Comparison of ENCODE assay signal across 8 cellular contexts in the genomic region with DNA sequence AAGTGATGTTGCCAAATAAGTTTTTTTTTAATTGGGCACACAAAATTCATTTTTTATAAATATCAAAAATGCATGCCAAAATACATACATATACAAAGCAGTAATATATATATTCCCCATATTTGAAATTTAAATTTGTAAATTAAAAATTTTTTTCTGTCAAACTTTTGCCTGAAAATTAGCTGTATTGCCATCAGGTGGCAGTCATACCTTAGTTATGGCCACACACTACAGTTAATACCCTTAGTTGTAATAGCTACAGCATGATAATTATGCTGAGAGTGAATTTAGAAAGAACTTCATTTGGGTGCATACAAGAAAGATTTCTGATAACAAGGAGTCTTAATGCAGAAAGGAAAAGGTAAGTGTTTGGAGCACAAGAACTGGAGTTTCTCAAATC.
DNase-seq lines count a peak whose midpoint lies in the region; ATAC-seq, FAIRE-seq and TF ChIP-seq lines count a peak whose summit lies in the region.

No MANE protein-coding gene starts in this region.

- peak; percentile 34 for TF ChIP-seq CTCF in epithelial cell of esophagus (IDR thresholded peaks at IDR 0.05; ENCODE audit: insufficient read depth, low read depth, low read length, missing control alignments)

- H3K36me3 Mint-ChIP-seq in T-helper 2 cell treated with Interferon-gamma antibody and Interleukin-4, amounts not matched to agents 5 μg/mL and 100 μg/mL, for 36 hours (ENCODE audit: low read depth), result no peaks in the 10 kb centered on the region

- peaks cover 3% of the 10 kb centered on the region for H3K4me1 Mint-ChIP-seq in T-helper 2 cell treated with Interferon-gamma antibody and Interleukin-4, amounts not matched to agents 5 μg/mL and 100 μg/mL, for 36 hours (ENCODE audit: low read depth)

- no peak overlapping the region for H3K27ac Mint-ChIP-seq in T-helper 2 cell treated with Interferon-gamma antibody and Interleukin-4, amounts not matched to agents 5 μg/mL and 100 μg/mL, for 36 hours

- no peak overlapping the region for H3K4me3 ChIP-seq in epithelial cell of esophagus (ENCODE audit: low read length)

- H3K4me3 Mint-ChIP-seq in T-helper 2 cell treated with Interferon-gamma antibody and Interleukin-4, amounts not matched to agents 5 μg/mL and 100 μg/mL, for 36 hours, result no peak overlapping the region

- ATAC-seq in GM19467 (IDR thresholded peaks at IDR 0.05; ENCODE audit: unreplicated experiment), result no peak

- no peak for FAIRE-seq in urothelium cell line (lab: Jason Lieb, UNC)

- H3K27me3 Mint-ChIP-seq in T-helper 2 cell treated with Interferon-gamma antibody and Interleukin-4, amounts not matched to agents 5 μg/mL and 100 μg/mL, for 36 hours (ENCODE audit: low read depth), result peaks cover 2% of the 10 kb centered on the region

- peak; percentile 4 for DNase-seq in stimulated activated CD4-positive, alpha-beta T cell treated with anti-CD3 and anti-CD28 coated beads, Interleukin-15, amount 100 ng/mL, for 24 hours
- DNase-seq in stimulated activated CD4-positive, alpha-beta T cell treated with anti-CD3 and anti-CD28 coated beads, Interleukin-1b, Interleukin-23, amount 100 ng/mL, for 48 hours, result no peak
- peak; percentile 44 for DNase-seq in NAMALWA (ENCODE audit: low spot score)
- DNase-seq in epithelial cell of esophagus (ENCODE audit: low read depth), result peak; percentile 6
- peak; percentile 5 for DNase-seq in urothelium cell line (ENCODE audit: low spot score)
- no peak for DNase-seq in T-helper 2 cell treated with Interferon-gamma antibody and Interleukin-4, amounts not matched to agents 5 μg/mL and 100 μg/mL, for 36 hours (ENCODE audit: low spot score)
- DNase-seq in globus pallidus (ENCODE audit: low spot score), result no peak

- H3K9me3 Mint-ChIP-seq in T-helper 2 cell treated with Interferon-gamma antibody and Interleukin-4, amounts not matched to agents 5 μg/mL and 100 μg/mL, for 36 hours, result no peaks in the 10 kb centered on the region

Comparison
In these comparisons a context has a peak if more than half of its experiments do, and no peak if none do; other contexts are left out.
1. DNase-seq: peak in stimulated activated CD4-positive, alpha-beta T cell treated with anti-CD3 and anti-CD28 coated beads, Interleukin-15, amount 100 ng/mL, for 24 hours (single experiment), NAMALWA (single experiment), epithelial cell of esophagus (single experiment) and urothelium cell line (single experiment); none in stimulated activated CD4-positive, alpha-beta T cell treated with anti-CD3 and anti-CD28 coated beads, Interleukin-1b, Interleukin-23, amount 100 ng/mL, for 48 hours (single experiment), T-helper 2 cell treated with Interferon-gamma antibody and Interleukin-4, amounts not matched to agents 5 μg/mL and 100 μg/mL, for 36 hours (single experiment) and globus pallidus (single experiment).